In the genomic region with DNA sequence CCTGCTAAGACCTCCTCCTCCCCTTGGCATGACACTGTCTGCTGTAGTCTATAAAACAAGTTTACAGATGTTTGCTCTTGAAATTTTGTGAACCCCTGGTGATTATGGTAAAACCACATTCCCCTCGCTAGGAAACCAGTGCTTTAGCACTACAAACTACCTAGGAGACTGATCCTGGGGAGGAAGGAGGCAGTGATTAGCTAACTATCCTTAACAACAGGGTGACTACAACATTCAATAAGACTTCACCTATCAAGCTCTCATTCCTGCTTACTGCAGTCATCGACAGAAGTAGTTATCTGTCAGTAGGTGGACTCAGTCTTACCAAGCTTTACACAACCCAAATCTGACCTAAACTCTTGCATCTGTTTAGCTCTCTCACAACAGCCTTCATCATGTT, we compare ENCODE assay signal across 16 cellular contexts.
DNase-seq lines count a peak whose midpoint lies in the region; ATAC-seq and TF ChIP-seq lines count a peak whose summit lies in the region.
"Had no signal": no experiment of that assay in that cellular context is flagged by ENCODE, and none has a peak within 500 bp of the region (broad histone marks: within the 10 kb centered on the region; RNA-seq: fewer than 3 reads in every experiment).

No MANE protein-coding gene starts in this region.

- TF ChIP-seq CTCF in endodermal cell (conservative IDR thresholded peaks at IDR 0.05): no peak

- no peaks in the 10 kb centered on the region for H3K27me3 Mint-ChIP-seq in endodermal cell (ENCODE audit: insufficient read depth)
- H3K27me3 Mint-ChIP-seq: CD4-positive, alpha-beta memory T cell; IgD-negative memory B cell had no signal

- DNase-seq in endodermal cell: peak; percentile 46
- DNase-seq in iPS-NIHi11 (ENCODE audit: low spot score): peak; percentile 19
- no peak for DNase-seq in NCI-H82 treated with DMSO at 0.1 percent for 48 hours (lab: John Stamatoyannopoulos, UW; ENCODE audit: unreplicated experiment)
- no peak for DNase-seq in cerebellum (ENCODE audit: low spot score)
- DNase-seq: BE2C; CD4-positive, alpha-beta memory T cell; DMS79 treated with DMSO at 0.1 percent for 48 hours; EL; GOT3 had no signal

- H3K27ac ChIP-seq in HUES64 (ENCODE audit: low read depth, low read length) (peak overlapping the region; percentile 22; the same call in 1 of the 2 replicates), endodermal cell (ENCODE audit: low read depth, low read length) (no peak overlapping the region)
- H3K27ac ChIP-seq: A549, C4-2B, HL-60 had no signal

- no peak for ATAC-seq in GM18511 (IDR thresholded peaks at IDR 0.05; ENCODE audit: unreplicated experiment)
- no peak for ATAC-seq in activated CD4-positive, CD25-positive, alpha-beta regulatory T cell treated with anti-CD3 and anti-CD28 coated beads, Interleukin-2, amount 50 U/mL, for 24 hours
- ATAC-seq: A549 had no signal

- H3K9me3 ChIP-seq in HUES64 (ENCODE audit: insufficient read depth, low read depth, low read length): no peaks in the 10 kb centered on the region
- no peaks in the 10 kb centered on the region for H3K9me3 ChIP-seq in endodermal cell (ENCODE audit: control insufficient read depth, low read length)
- H3K9me3 ChIP-seq: A549, BE2C had no signal

- H3K4me1 Mint-ChIP-seq in endodermal cell: peaks cover 19% of the 10 kb centered on the region
- H3K4me1 Mint-ChIP-seq: CD4-positive, alpha-beta memory T cell; IgD-negative memory B cell had no signal

- 30% methylated on average over 2 of the region's 2 CpGs for WGBS in HUES64
- 20 to 30% methylated on average over 1 to 2 of the region's 2 CpGs for WGBS in endodermal cell (ENCODE audit: insufficient coverage in 1 of 2, insufficient read length in 1 of 2), 2 experiments

- no peaks in the 10 kb centered on the region for H3K9me3 Mint-ChIP-seq in endodermal cell
- H3K9me3 Mint-ChIP-seq: IgD-negative memory B cell had no signal

- peak overlapping the region; percentile 56 for H3K27ac Mint-ChIP-seq in endodermal cell
- H3K27ac Mint-ChIP-seq: CD4-positive, alpha-beta memory T cell had no signal

- peaks cover 17% of the 10 kb centered on the region for H3K4me1 ChIP-seq in HUES64 (ENCODE audit: insufficient read depth, low read length)
- H3K4me1 ChIP-seq in endodermal cell (ENCODE audit: control insufficient read depth, insufficient read depth, low read length): peaks cover 8% of the 10 kb centered on the region
- H3K4me1 ChIP-seq: A549 had no signal

- no peaks in the 10 kb centered on the region for H3K36me3 Mint-ChIP-seq in endodermal cell (ENCODE audit: low read depth)
- H3K36me3 Mint-ChIP-seq: CD4-positive, alpha-beta memory T cell; IgD-negative memory B cell had no signal

- H3K4me3 Mint-ChIP-seq in endodermal cell: no peak overlapping the region
- H3K4me3 Mint-ChIP-seq: CD4-positive, alpha-beta memory T cell; IgD-negative memory B cell had no signal

- H3K4me3 ChIP-seq in HUES64 (ENCODE audit: low read length): no peak overlapping the region
- no peak overlapping the region for H3K4me3 ChIP-seq in endodermal cell (ENCODE audit: low read length)
- H3K4me3 ChIP-seq: A549 had no signal

- H3K27me3 ChIP-seq in HUES64 (ENCODE audit: insufficient read depth, low read length): no peaks in the 10 kb centered on the region
- no peaks in the 10 kb centered on the region for H3K27me3 ChIP-seq in endodermal cell (ENCODE audit: control insufficient read depth, insufficient read depth, low read length, poor library complexity, severe bottlenecking)
- H3K27me3 ChIP-seq: BE2C had no signal

- H3K9ac ChIP-seq in HUES64 (ENCODE audit: low read depth, low read length) (no peak overlapping the region), endodermal cell (ENCODE audit: extremely low read depth, low read length, poor library complexity, severe bottlenecking) (no peak overlapping the region)

- H3K36me3 ChIP-seq in HUES64 (ENCODE audit: insufficient read depth, low read length): no peaks in the 10 kb centered on the region
- no peaks in the 10 kb centered on the region for H3K36me3 ChIP-seq in endodermal cell (ENCODE audit: control insufficient read depth, insufficient read depth, low read length)
- H3K36me3 ChIP-seq: BE2C had no signal

Comparison
In these comparisons a context has a peak if more than half of its experiments do, and no peak if none do; other contexts are left out.
1. DNase-seq: peak in endodermal cell (single experiment) and iPS-NIHi11 (single experiment); none in NCI-H82 treated with DMSO at 0.1 percent for 48 hours (single experiment) and cerebellum (single experiment).